Comparison of ENCODE assay signal across 27 cellular contexts in the genomic region with DNA sequence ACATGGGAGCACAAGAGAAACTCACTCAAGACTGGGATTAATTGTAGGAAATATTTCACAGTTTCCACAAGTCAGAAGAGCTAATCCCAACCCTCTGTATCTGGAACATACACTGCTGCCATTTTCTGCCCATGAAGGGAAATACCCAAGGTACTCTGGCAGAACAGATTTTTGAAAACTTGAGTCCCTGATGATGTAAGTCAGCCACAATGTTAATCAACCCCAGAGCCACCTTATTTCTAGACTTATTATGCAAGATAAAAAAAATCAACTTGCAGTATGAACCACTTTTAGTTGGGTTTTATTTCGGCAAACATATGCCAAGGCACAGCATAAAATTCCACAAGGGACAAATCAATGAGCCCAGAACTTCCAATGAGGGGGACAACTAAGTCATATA.
DNase-seq lines count a peak whose midpoint lies in the region; ATAC-seq and TF ChIP-seq lines count a peak whose summit lies in the region.
"Had no signal": no experiment of that assay in that cellular context is flagged by ENCODE, and none has a peak within 500 bp of the region (broad histone marks: within the 10 kb centered on the region; RNA-seq: fewer than 3 reads in every experiment).

No MANE protein-coding gene starts in this region.

- H3K27ac ChIP-seq in SK-N-SH (ENCODE audit: low read depth in 2 of 2, low read length in 1 of 2) (no peak overlapping the region), gastrocnemius medialis (peak overlapping the region; percentile 79 to 89 (median 82))
- H3K27ac ChIP-seq: BLaER1, SJCRH30 had no signal

- no peaks in the 10 kb centered on the region for H3F3A ChIP-seq in SK-N-SH (replicated peaks; ENCODE audit: insufficient read depth)

- 0 out of 2 replicates have a peak overlapping the region, but pooled peaks have one; percentile 7 for H2AFZ ChIP-seq in SK-N-SH (ENCODE audit: low read depth)

- H3K36me3 ChIP-seq in SK-N-SH (replicated peaks in 1 of 2; ENCODE audit: control insufficient read depth in 1 of 2, insufficient read depth in 2 of 2, low read length in 1 of 2) (no peaks in the 10 kb centered on the region), adipocyte (ENCODE audit: control insufficient read depth, insufficient read depth, low read length, severe bottlenecking) (no peaks in the 10 kb centered on the region), gastrocnemius medialis (no peaks in the 10 kb centered on the region), mucosa of descending colon (ENCODE audit: low read depth) (no peaks in the 10 kb centered on the region)
- H3K36me3 ChIP-seq: BLaER1, SJCRH30 had no signal

- H3K9me3 ChIP-seq in SK-N-SH (no peaks in the 10 kb centered on the region), adipocyte (ENCODE audit: control insufficient read depth, low read length) (no peaks in the 10 kb centered on the region), gastrocnemius medialis (no peaks in the 10 kb centered on the region), mucosa of descending colon (no peaks in the 10 kb centered on the region)
- H3K9me3 ChIP-seq: BLaER1, SJCRH30 had no signal

- CTCF ChIA-PET in SK-N-SH (lab: Yijun Ruan, JAX) = no interaction called here

- no peak overlapping the region for H3K9ac ChIP-seq in SK-N-SH
- H3K9ac ChIP-seq in adipocyte (ENCODE audit: low read length) = no peak overlapping the region
- H3K9ac ChIP-seq: BLaER1 had no signal

- TF ChIP-seq EP300 in SK-N-SH (IDR thresholded peaks at IDR 0.05; ENCODE audit: borderline replicate concordance in 1 of 2, low read depth in 1 of 2, low read length in 1 of 2) = no peak

- no peak for TF ChIP-seq RAD21 in SK-N-SH (IDR thresholded peaks at IDR 0.05; ENCODE audit: low read length)

- H3K79me2 ChIP-seq in SK-N-SH (ENCODE audit: insufficient read depth) = no peaks in the 10 kb centered on the region

- POLR2A ChIA-PET in SK-N-SH (lab: Yijun Ruan, JAX) = no interaction called here

- TF ChIP-seq POLR2A in gastrocnemius medialis (IDR thresholded peaks at IDR 0.05) = no peak

- ATAC-seq in SK-N-SH treated with all-trans-retinoic acid at 6 μM for 48 hours (no peak), gastrocnemius medialis (no peak), mucosa of descending colon (no peak), GM21723 (IDR thresholded peaks at IDR 0.05; ENCODE audit: unreplicated experiment) (no peak), GM19455 (IDR thresholded peaks at IDR 0.05; ENCODE audit: unreplicated experiment) (no peak)
- ATAC-seq: Right ventricle myocardium inferior had no signal

- H3K27me3 ChIP-seq in SK-N-SH (ENCODE audit: insufficient read depth) (no peaks in the 10 kb centered on the region), adipocyte (replicated peaks; ENCODE audit: control insufficient read depth, insufficient read depth, low read length) (no peaks in the 10 kb centered on the region), gastrocnemius medialis (no peaks in the 10 kb centered on the region)
- H3K27me3 ChIP-seq: BLaER1, SJCRH30 had no signal

- TF ChIP-seq CTCF in SK-N-SH (IDR thresholded peaks at IDR 0.05) (no peak), fibroblast of the aortic adventitia (IDR thresholded peaks at IDR 0.05; ENCODE audit: insufficient read depth, low read length) (no peak), gastrocnemius medialis (IDR thresholded peaks at IDR 0.05 in 4 of 5, conservative IDR thresholded peaks at IDR 0.05 in 1 of 5) (no peak), mucosa of descending colon (IDR thresholded peaks at IDR 0.05) (no peak)

- H3K4me1 ChIP-seq in SK-N-SH (ENCODE audit: control insufficient read depth in 1 of 2, insufficient read depth in 2 of 2, low read depth in 1 of 2, low read length in 1 of 2) = no peaks in the 10 kb centered on the region
- H3K4me1 ChIP-seq in adipocyte (ENCODE audit: control insufficient read depth, insufficient read depth, low read length) = peaks cover 26% of the 10 kb centered on the region
- H3K4me1 ChIP-seq in gastrocnemius medialis = peaks cover 6 to 28% of the 10 kb centered on the region in 2 donors
- peaks cover 5% of the 10 kb centered on the region for H3K4me1 ChIP-seq in mucosa of descending colon (ENCODE audit: low read depth)
- H3K4me1 ChIP-seq: SJCRH30 had no signal

- 21% methylated on average over 1 of the region's 1 CpG for WGBS in SK-N-SH (ENCODE audit: low lambda C conversion rate)

- in situ Hi-C loops in gastrocnemius medialis (cut with MboI; ENCODE audit: low sequenced_read_pairs in 4 of 4) = loop anchor here (5.0 to 25.0 kb wide), 5 partner anchors 165 to 515 kb away; no protein-coding TSS in a partner anchor

- intact Hi-C loops in gastrocnemius medialis (cut with DNase I; ENCODE audit: low total_unique reads) (loop anchor here (5.0 kb wide), 5 partner anchors 197 to 487 kb away; no protein-coding TSS in a partner anchor), mucosa of descending colon (cut with DNase I, micrococcal nuclease) (no loop called here)

- no peak overlapping the region for H3K4me2 ChIP-seq in SK-N-SH
- H3K4me2 ChIP-seq: BLaER1 had no signal

- DNase-seq in SK-N-SH (no peak), adipocyte (ENCODE audit: low read depth) (peak; percentile 8), fibroblast of the aortic adventitia (ENCODE audit: low read depth) (peak; percentile 38), gastrocnemius medialis (no peak), mucosa of descending colon (no peak)
- DNase-seq: 8988T; ACHN; CD4-positive, CD25-positive, alpha-beta regulatory T cell; DMS53; H7; KBM-7; MV-4-11; NCI-H1105; NCI-H1436 treated with DMSO at 0.1 percent for 48 hours; NCI-H1930; NCI-H2107; NCI-H524; NCI-H82; NK-92 treated with Interleukin-12 subunit alpha and Interleukin-12 subunit beta, amount 100 ng/mL, for 24 hours; PC-3; SJCRH30; T-helper 1 cell had no signal

- no peaks in the 10 kb centered on the region for H4K20me1 ChIP-seq in SK-N-SH (ENCODE audit: insufficient read depth)
- H4K20me1 ChIP-seq: BLaER1 had no signal

- H3K9me2 ChIP-seq in SK-N-SH = no peaks in the 10 kb centered on the region

- no peak overlapping the region for H3K4me3 ChIP-seq in SK-N-SH (ENCODE audit: low read depth in 2 of 2, low read length in 1 of 2)
- H3K4me3 ChIP-seq in adipocyte (ENCODE audit: low read length) = no peak overlapping the region
- no peak overlapping the region for H3K4me3 ChIP-seq in fibroblast of the aortic adventitia (ENCODE audit: low read depth, low read length)
- H3K4me3 ChIP-seq in gastrocnemius medialis = no peak overlapping the region
- no peak overlapping the region for H3K4me3 ChIP-seq in mucosa of descending colon
- H3K4me3 ChIP-seq: BLaER1, SJCRH30 had no signal

TF ChIP-seq in SK-N-SH, 30 proteins besides CTCF, POLR2A, EP300 and RAD21 (continues in another document):
- TF ChIP-seq RFX5 (IDR thresholded peaks at IDR 0.05; ENCODE audit: low read length) (no peak), SIN3A (IDR thresholded peaks at IDR 0.05; ENCODE audit: borderline replicate concordance, low read depth, low read length) (no peak), USF1 (IDR thresholded peaks at IDR 0.05; ENCODE audit: borderline replicate concordance, low read depth) (no peak), TAF1 (IDR thresholded peaks at IDR 0.05; ENCODE audit: borderline replicate concordance, low read depth, low read length) (no peak)
- TF ChIP-seq, protein P1, sequence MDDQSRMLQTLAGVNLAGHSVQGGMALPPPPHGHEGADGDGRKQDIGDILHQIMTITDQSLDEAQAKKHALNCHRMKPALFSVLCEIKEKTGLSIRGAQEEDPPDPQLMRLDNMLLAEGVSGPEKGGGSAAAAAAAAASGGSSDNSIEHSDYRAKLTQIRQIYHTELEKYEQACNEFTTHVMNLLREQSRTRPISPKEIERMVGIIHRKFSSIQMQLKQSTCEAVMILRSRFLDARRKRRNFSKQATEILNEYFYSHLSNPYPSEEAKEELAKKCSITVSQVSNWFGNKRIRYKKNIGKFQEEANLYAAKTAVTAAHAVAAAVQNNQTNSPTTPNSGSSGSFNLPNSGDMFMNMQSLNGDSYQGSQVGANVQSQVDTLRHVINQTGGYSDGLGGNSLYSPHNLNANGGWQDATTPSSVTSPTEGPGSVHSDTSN (IDR thresholded peaks at IDR 0.05) = no peak

TF ChIP-seq in SK-N-SH treated with all-trans-retinoic acid at 6 μM for 48 hours, 23 proteins besides CTCF, POLR2A, EP300 and RAD21:
- no peak for TF ChIP-seq ZNF8 (CRISPR knock-in tag; IDR thresholded peaks at IDR 0.05)
- TF ChIP-seq CREB5 (CRISPR knock-in tag; IDR thresholded peaks at IDR 0.05; ENCODE audit: low read depth) = no peak
- no peak for TF ChIP-seq PPARA (CRISPR knock-in tag; IDR thresholded peaks at IDR 0.05; ENCODE audit: borderline replicate concordance)
- no peak for TF ChIP-seq TOX (CRISPR knock-in tag; IDR thresholded peaks at IDR 0.05; ENCODE audit: borderline replicate concordance)
- no peak for TF ChIP-seq GLIS3 (CRISPR knock-in tag; IDR thresholded peaks at IDR 0.05)
- TF ChIP-seq ZFP30 (CRISPR knock-in tag; IDR thresholded peaks at IDR 0.05) = no peak
- no peak for TF ChIP-seq ZC3H10 (CRISPR knock-in tag; IDR thresholded peaks at IDR 0.05)
- TF ChIP-seq, protein P2, sequence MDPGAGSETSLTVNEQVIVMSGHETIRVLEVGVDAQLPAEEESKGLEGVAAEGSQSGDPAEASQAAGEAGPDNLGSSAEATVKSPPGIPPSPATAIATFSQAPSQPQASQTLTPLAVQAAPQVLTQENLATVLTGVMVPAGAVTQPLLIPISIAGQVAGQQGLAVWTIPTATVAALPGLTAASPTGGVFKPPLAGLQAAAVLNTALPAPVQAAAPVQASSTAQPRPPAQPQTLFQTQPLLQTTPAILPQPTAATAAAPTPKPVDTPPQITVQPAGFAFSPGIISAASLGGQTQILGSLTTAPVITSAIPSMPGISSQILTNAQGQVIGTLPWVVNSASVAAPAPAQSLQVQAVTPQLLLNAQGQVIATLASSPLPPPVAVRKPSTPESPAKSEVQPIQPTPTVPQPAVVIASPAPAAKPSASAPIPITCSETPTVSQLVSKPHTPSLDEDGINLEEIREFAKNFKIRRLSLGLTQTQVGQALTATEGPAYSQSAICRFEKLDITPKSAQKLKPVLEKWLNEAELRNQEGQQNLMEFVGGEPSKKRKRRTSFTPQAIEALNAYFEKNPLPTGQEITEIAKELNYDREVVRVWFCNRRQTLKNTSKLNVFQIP (CRISPR knock-in tag; IDR thresholded peaks at IDR 0.05; ENCODE audit: borderline replicate concordance, low read depth) = no peak
- no peak for TF ChIP-seq BACH2 (CRISPR knock-in tag; IDR thresholded peaks at IDR 0.05; ENCODE audit: borderline replicate concordance)

Comparison
In these comparisons a context has a peak if more than half of its experiments do, and no peak if none do; other contexts are left out.
1. DNase-seq: peak in adipocyte (single experiment) and fibroblast of the aortic adventitia (single experiment); none in SK-N-SH (single experiment), gastrocnemius medialis (0 of 2) and mucosa of descending colon (0 of 3).
2. H3K27ac ChIP-seq: peak in gastrocnemius medialis (4 of 4); none in SK-N-SH (0 of 2).